20 cellular contexts compared by ENCODE assay signal in genomic region chr20:16095241-16095640, GRCh38.
DNase-seq lines count a peak whose midpoint lies in the region; FAIRE-seq and TF ChIP-seq lines count a peak whose summit lies in the region.
"Had no signal": no experiment of that assay in that cellular context is flagged by ENCODE, and none has a peak within 500 bp of the region (broad histone marks: within the 10 kb centered on the region; RNA-seq: fewer than 3 reads in every experiment).

No MANE protein-coding gene starts in this region.

- TF ChIP-seq CTCF in OCI-LY7 (conservative IDR thresholded peaks at IDR 0.05; ENCODE audit: low read length) (no peak), ovary (IDR thresholded peaks at IDR 0.05) (no peak), mesothelial cell of epicardium (IDR thresholded peaks at IDR 0.05; ENCODE audit: unreplicated experiment) (no peak), D721Med (IDR thresholded peaks at IDR 0.05; ENCODE audit: insufficient read depth, missing control alignments) (no peak)

- H3K36me3 ChIP-seq in BLaER1 treated with 17β-estradiol and CSF1 and Interleukin-3, amounts not matched to agents 10 nM and 100 nM: no peaks in the 10 kb centered on the region
- H3K36me3 ChIP-seq in OCI-LY7 (ENCODE audit: insufficient read depth, low read length) (no peaks in the 10 kb centered on the region), ovary (no peaks in the 10 kb centered on the region)

- no peak overlapping the region for H3K4me3 ChIP-seq in BLaER1 treated with 17β-estradiol and CSF1 and Interleukin-3, amounts not matched to agents 10 nM and 100 nM
- H3K4me3 ChIP-seq in OCI-LY7 (ENCODE audit: low read depth, low read length, poor library complexity, severe bottlenecking) (no peak overlapping the region), ovary (no peak overlapping the region)
- H3K4me3 ChIP-seq: GM12878, GM23248 had no signal

- intact Hi-C loops in OCI-LY7 (cut with micrococcal nuclease; ENCODE audit: unreplicated experiment) (no loop called here), ovary (cut with DNase I) (no loop called here)

- H2AFZ ChIP-seq in OCI-LY7 (ENCODE audit: low read length): 0 out of 2 replicates have a peak overlapping the region, but pooled peaks have one; percentile 51
- H2AFZ ChIP-seq: GM23248 had no signal

- POLR2A ChIA-PET in OCI-LY7 (lab: Charles Lee): interaction anchor here (0.7 to 2.4 kb wide), 8 partner anchors 10 to 159 kb away, joined by 3 to 10 read pairs (median 3); no protein-coding TSS in a partner anchor

- H3K4me1 ChIP-seq in BLaER1 treated with 17β-estradiol and CSF1 and Interleukin-3, amounts not matched to agents 10 nM and 100 nM: peaks cover 0 to 44% (median 25%) of the 10 kb centered on the region in 10 experiments; a peak in 14 of 20 replicates
- H3K4me1 ChIP-seq in OCI-LY7 (ENCODE audit: insufficient read depth, low read length, poor library complexity, severe bottlenecking) (peaks cover 22% of the 10 kb centered on the region), ovary (ENCODE audit: insufficient read depth) (peaks cover 11% of the 10 kb centered on the region)
- H3K4me1 ChIP-seq: Caco-2 had no signal

- H3K4me2 ChIP-seq in BLaER1 treated with 17β-estradiol and CSF1 and Interleukin-3, amounts not matched to agents 10 nM and 100 nM: peak overlapping the region in 8 of 11 experiments; percentile 12 to 70 (median 50); a peak in 15 of 22 replicates
- 0 out of 2 replicates have a peak overlapping the region, but pooled peaks have one; percentile 1 for H3K4me2 ChIP-seq in OCI-LY7 (ENCODE audit: low read length)

- H3K9me2 ChIP-seq in OCI-LY7 (ENCODE audit: insufficient read depth, low read length): no peaks in the 10 kb centered on the region

- no peaks in the 10 kb centered on the region for H4K20me1 ChIP-seq in BLaER1 treated with 17β-estradiol and CSF1 and Interleukin-3, amounts not matched to agents 10 nM and 100 nM
- no peaks in the 10 kb centered on the region for H4K20me1 ChIP-seq in OCI-LY7 (ENCODE audit: insufficient read depth, low read length)

- no peaks in the 10 kb centered on the region for H3K79me2 ChIP-seq in OCI-LY7 (ENCODE audit: insufficient read depth, low read depth, low read length)

- H3K27ac ChIP-seq in BLaER1 treated with 17β-estradiol and CSF1 and Interleukin-3, amounts not matched to agents 10 nM and 100 nM: peak overlapping the region in 1 of 11 experiments; percentile 41; a peak in 1 of 22 replicates
- H3K27ac ChIP-seq in OCI-LY7 (ENCODE audit: low read depth, low read length, poor library complexity, severe bottlenecking): no peak overlapping the region
- no peak overlapping the region for H3K27ac ChIP-seq in ovary
- H3K27ac ChIP-seq: GM23248 had no signal

- peaks cover 14% of the 10 kb centered on the region for H3K4me1 Mint-ChIP-seq in mesothelial cell of epicardium
- H3K4me1 Mint-ChIP-seq: CD4-positive, CD25-positive, alpha-beta regulatory T cell had no signal

- no peak overlapping the region for H3K27ac Mint-ChIP-seq in mesothelial cell of epicardium
- H3K27ac Mint-ChIP-seq: CD4-positive, CD25-positive, alpha-beta regulatory T cell had no signal

- no peaks in the 10 kb centered on the region for H3K27me3 Mint-ChIP-seq in mesothelial cell of epicardium (ENCODE audit: low read depth)
- H3K27me3 Mint-ChIP-seq: CD4-positive, CD25-positive, alpha-beta regulatory T cell had no signal

- TF ChIP-seq EP300 in ovary (IDR thresholded peaks at IDR 0.05): no peak

- H3K9ac ChIP-seq in BLaER1 treated with 17β-estradiol and CSF1 and Interleukin-3, amounts not matched to agents 10 nM and 100 nM: peak overlapping the region in 1 of 11 experiments; percentile 5; a peak in 1 of 22 replicates
- H3K9ac ChIP-seq: GM23248 had no signal

- BruUV-seq in OCI-LY7 (replicated peaks; lab: Mats Ljungman, UMichigan): no TSS peak

- peaks cover 5 to 27% (median 18%) of the 10 kb centered on the region in 11 experiments; a peak in 20 of 22 replicates for H3K9me3 ChIP-seq in BLaER1 treated with 17β-estradiol and CSF1 and Interleukin-3, amounts not matched to agents 10 nM and 100 nM (replicated peaks in 1 of 11)
- H3K9me3 ChIP-seq in OCI-LY7 (ENCODE audit: low read length): peaks cover 11% of the 10 kb centered on the region; the same call in 1 of the 2 replicates
- no peaks in the 10 kb centered on the region for H3K9me3 ChIP-seq in ovary

- no peaks in the 10 kb centered on the region for H3K27me3 ChIP-seq in BLaER1 treated with 17β-estradiol and CSF1 and Interleukin-3, amounts not matched to agents 10 nM and 100 nM
- no peaks in the 10 kb centered on the region for H3K27me3 ChIP-seq in ovary

- H3K36me3 Mint-ChIP-seq in mesothelial cell of epicardium: peaks cover 2% of the 10 kb centered on the region
- H3K36me3 Mint-ChIP-seq: CD4-positive, CD25-positive, alpha-beta regulatory T cell had no signal

- TF ChIP-seq POLR2A in ovary (IDR thresholded peaks at IDR 0.05): no peak

- CTCF ChIA-PET in OCI-LY7 (lab: Charles Lee; ENCODE audit: unreplicated experiment): interaction anchor here (0.7 to 1.5 kb wide), 2 partner anchors 33 to 61 kb away, joined by 3 read pairs; no protein-coding TSS in a partner anchor

- WGBS in ovary, 3 donors: 0 to 12% (median 11%) methylated on average over 2 of the region's 2 CpGs

- FAIRE-seq in D721Med (lab: Jason Lieb, UNC): no peak
- FAIRE-seq: GM12878, GM19239, H54 had no signal

- H3K9me3 Mint-ChIP-seq in mesothelial cell of epicardium: peaks cover 4% of the 10 kb centered on the region

- H3K4me3 Mint-ChIP-seq in mesothelial cell of epicardium: no peak overlapping the region
- H3K4me3 Mint-ChIP-seq: CD4-positive, CD25-positive, alpha-beta regulatory T cell had no signal

- DNase-seq in NCI-H82 (lab: John Stamatoyannopoulos, UW) (peak; percentile 14), NCI-H82 treated with DMSO at 0.1 percent for 48 hours (lab: John Stamatoyannopoulos, UW; ENCODE audit: unreplicated experiment) (no peak), OCI-LY7 (ENCODE audit: low spot score) (peak; percentile 25), ovary (peak; percentile 26 to 71 (median 40)), mesothelial cell of epicardium (ENCODE audit: low spot score in 2 of 2, unreplicated experiment in 2 of 2) (no peak), NCI-H1092 treated with DMSO at 0.1 percent for 48 hours (lab: John Stamatoyannopoulos, UW) (no peak), D721Med (ENCODE audit: insufficient read length, low spot score) (no peak)
- DNase-seq: 8988T; C1 segment of cervical spinal cord; Caco-2; CD4-positive, CD25-positive, alpha-beta regulatory T cell; DMS53; DND-41; EL; GM23248; HCEC 1CT had no signal

Comparison
In these comparisons a context has a peak if more than half of its experiments do, and no peak if none do; other contexts are left out.
1. DNase-seq: peak in NCI-H82 (single experiment), OCI-LY7 (single experiment) and ovary (5 of 5); none in NCI-H82 treated with DMSO at 0.1 percent for 48 hours (single experiment), mesothelial cell of epicardium (0 of 2), NCI-H1092 treated with DMSO at 0.1 percent for 48 hours (single experiment) and D721Med (single experiment).